Comparison of ENCODE assay signal across 8 cellular contexts in genomic region chr12:75481013-75481705, GRCh38. TPM values are rescaled to one million over a fixed set of nuclear protein-coding genes. Genes with fewer than 3 reads are reported as not detected.
DNase-seq lines count a peak whose midpoint lies in the region; ATAC-seq and TF ChIP-seq lines count a peak whose summit lies in the region.

No MANE protein-coding gene starts in this region.

- H3K4me1 ChIP-seq in testis = no peaks in the 10 kb centered on the region

- ATAC-seq in GM19372 (IDR thresholded peaks at IDR 0.05; ENCODE audit: low read depth, unreplicated experiment) = peak; percentile 14
- ATAC-seq in HG03442 (IDR thresholded peaks at IDR 0.05; ENCODE audit: unreplicated experiment) = peak; percentile 11
- ATAC-seq in activated B cell treated with CpG ODN at 0.5 μM for 24 hours (ENCODE audit: low read depth) = peak; percentile 39

- H3K4me3 ChIP-seq in AG04449 (ENCODE audit: low read depth, low read length) = peak overlapping the region; percentile 56
- H3K4me3 ChIP-seq in testis = peak overlapping the region; percentile 40 to 44
- H3K4me3 ChIP-seq in WERI-Rb-1 (ENCODE audit: low read depth, low read length) = no peak overlapping the region

- 44 to 46% methylated on average over 5 of the region's 5 CpGs for WGBS in testis, 2 donors

- H3K36me3 ChIP-seq in testis (ENCODE audit: low read depth, missing control alignments) (no peaks in the 10 kb centered on the region), WERI-Rb-1 (no peaks in the 10 kb centered on the region)

- POLR2A ChIA-PET in AG04449 (lab: Yijun Ruan, JAX) (interaction anchor here (0.7 to 2.1 kb wide), 6 partner anchors 31 to 550 kb away, joined by 4 to 11 read pairs (median 8); partner anchors contain the start of genes GLIPR1L1, GLIPR1L2, KRR1 and PHLDA1), activated B cell treated with CpG ODN at 0.5 μM for 24 hours (lab: Charles Lee) (interaction anchor here (0.9 to 8.3 kb wide), 14 partner anchors 8 to 1075 kb away, joined by 3 to 68 read pairs (median 8); partner anchors contain the start of genes BBS10, GLIPR1L2, KRR1 and PHLDA1)

- TF ChIP-seq POLR2A in testis (IDR thresholded peaks at IDR 0.05) = no peak

- peak overlapping the region in 1 of 2 donors; percentile 71 for H3K27ac ChIP-seq in testis
- H3K27ac ChIP-seq in WERI-Rb-1 = no peak overlapping the region

- H3K4me3 Mint-ChIP-seq in activated B cell treated with CpG ODN at 0.5 μM for 24 hours = peak overlapping the region; percentile 96

- H3K27me3 Mint-ChIP-seq in activated B cell treated with CpG ODN at 0.5 μM for 24 hours = no peaks in the 10 kb centered on the region

- H3K9me3 ChIP-seq in testis (no peaks in the 10 kb centered on the region), WERI-Rb-1 (ENCODE audit: severe bottlenecking) (no peaks in the 10 kb centered on the region)

- H3K4me1 Mint-ChIP-seq in activated B cell treated with CpG ODN at 0.5 μM for 24 hours = peaks cover 97% of the 10 kb centered on the region

- peak overlapping the region; percentile 97 for H3K27ac Mint-ChIP-seq in activated B cell treated with CpG ODN at 0.5 μM for 24 hours

- intact Hi-C loops in activated B cell treated with CpG ODN at 0.5 μM for 24 hours (cut with micrococcal nuclease) = loop anchor here (1.0 to 10.0 kb wide), 8 partner anchors 8 to 1586 kb away; partner anchors contain the start of genes BBS10, E2F7, KRR1 and OSBPL8
- intact Hi-C loops in testis (cut with DNase I; ENCODE audit: low total_unique reads) = no loop called here

- H3K36me3 Mint-ChIP-seq in activated B cell treated with CpG ODN at 0.5 μM for 24 hours (ENCODE audit: low read depth) = peaks cover 37% of the 10 kb centered on the region

- CTCF ChIA-PET in AG04449 (lab: Yijun Ruan, JAX) = interaction anchor here (1.0 to 14.9 kb wide), 5 partner anchors 8 to 148 kb away, joined by 3 to 145 read pairs (median 81); partner anchors contain the start of genes CAPS2, GLIPR1L1 and GLIPR1L2
- CTCF ChIA-PET in activated B cell treated with CpG ODN at 0.5 μM for 24 hours (lab: Charles Lee) = interaction anchor here (0.6 to 2.2 kb wide), 6 partner anchors 9 to 1073 kb away, joined by 3 to 12 read pairs (median 3); partner anchors contain the start of genes GLIPR1L2 and PHLDA1

- DNase-seq in AG04449 (ENCODE audit: low read depth, low spot score) (no peak), activated B cell treated with CpG ODN at 0.5 μM for 24 hours (no peak), iris pigment epithelial cell (ENCODE audit: low read depth) (peak; percentile 28), testis (no peak), NCI-H2227 treated with DMSO at 0.1 percent for 48 hours (lab: John Stamatoyannopoulos, UW) (no peak), WERI-Rb-1 (no peak)

- no peaks in the 10 kb centered on the region for H3K9me3 Mint-ChIP-seq in activated B cell treated with CpG ODN at 0.5 μM for 24 hours

- TF ChIP-seq CTCF in AG04449 (IDR thresholded peaks at IDR 0.05; ENCODE audit: insufficient read depth, low read length, missing control alignments) (no peak), activated B cell treated with CpG ODN at 0.5 μM for 24 hours (IDR thresholded peaks at IDR 0.05) (no peak), testis (IDR thresholded peaks at IDR 0.05) (no peak), WERI-Rb-1 (IDR thresholded peaks at IDR 0.05; ENCODE audit: low read depth, low read length) (no peak)

- H3K27me3 ChIP-seq in testis (no peaks in the 10 kb centered on the region), WERI-Rb-1 (ENCODE audit: insufficient read depth, low read depth, severe bottlenecking) (no peaks in the 10 kb centered on the region)

RNA-seq across cellular contexts. Expression of gene GLIPR1, which starts 0.6 kb away (rescaled TPM):
- total RNA-seq in activated B cell treated with CpG ODN at 0.5 μM for 24 hours = 44.7 and 45.4 TPM in 2 replicates
- total RNA-seq in testis = 1 to 10 TPM; 3.5 to 4.3 TPM
- polyA plus RNA-seq in testis (ENCODE audit: insufficient read depth, low read depth, low replicate concordance) = 11.8 TPM

RNA-seq across cellular contexts. Expression of gene KRR1, which starts 30.2 kb away (rescaled TPM):
- 75.0 and 85.1 TPM in 2 replicates for total RNA-seq in activated B cell treated with CpG ODN at 0.5 μM for 24 hours
- total RNA-seq in testis = 10 to 100 TPM; 37.5 to 38.8 TPM
- polyA plus RNA-seq in testis (ENCODE audit: insufficient read depth, low read depth, low replicate concordance) = 24.8 TPM
